8 cellular contexts compared by ENCODE assay signal in the genomic region with DNA sequence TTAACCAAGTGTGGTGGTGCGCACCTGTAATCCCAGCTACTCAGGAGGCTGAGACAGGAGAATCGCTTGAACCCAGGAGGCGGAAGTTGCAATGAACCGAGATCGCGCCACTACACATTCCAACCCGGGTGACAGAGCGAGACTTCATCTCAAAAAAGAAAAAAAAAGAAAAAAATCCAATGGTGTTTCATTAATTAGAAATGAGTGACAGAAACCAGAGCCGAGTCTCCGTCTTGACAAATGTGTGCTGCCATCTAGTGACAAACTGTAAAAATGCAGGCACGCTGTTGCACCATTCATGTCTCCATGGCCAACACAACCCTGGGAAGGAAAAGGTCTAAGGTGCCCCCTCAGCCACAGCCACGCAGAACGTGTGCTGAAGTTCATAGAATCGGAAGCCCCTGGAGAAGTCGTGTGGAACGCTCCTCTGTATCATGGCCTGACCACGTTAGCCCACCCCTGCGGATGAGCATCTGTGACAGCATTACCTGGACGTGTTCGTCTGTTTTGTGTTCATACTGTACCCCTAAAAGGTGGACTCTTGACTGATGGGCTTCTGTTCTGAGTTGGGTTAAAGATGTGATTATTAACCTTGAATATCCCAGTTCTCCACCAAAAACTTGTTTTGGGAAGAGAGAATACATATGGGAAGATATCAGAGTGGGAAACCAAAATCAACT.
DNase-seq lines count a peak whose midpoint lies in the region; ATAC-seq and TF ChIP-seq lines count a peak whose summit lies in the region.

No MANE protein-coding gene starts in this region.

- H3K27ac ChIP-seq in DND-41 (ENCODE audit: low read length): no peak overlapping the region

- H3K36me3 Mint-ChIP-seq in neural crest cell (ENCODE audit: low read depth): no peaks in the 10 kb centered on the region

- H3K4me3 ChIP-seq in DND-41 (ENCODE audit: low read depth in 1 of 2, low read length in 2 of 2) (no peak overlapping the region), fibroblast of mammary gland (ENCODE audit: control insufficient read depth, low read depth, low read length) (no peak overlapping the region)

- H4K20me1 ChIP-seq in DND-41 (ENCODE audit: insufficient read depth, low read length): no peaks in the 10 kb centered on the region

- peak; percentile 76 for DNase-seq in DND-41
- DNase-seq in OCI-M2 (lab: John Stamatoyannopoulos, UW; ENCODE audit: unreplicated experiment): peak; percentile 1
- peak; percentile 76 to 77 for DNase-seq in activated T-cell treated with anti-CD3 and anti-CD28 coated beads, Interleukin-2, amount 50 U/mL, for 48 hours
- DNase-seq in fibroblast of mammary gland (ENCODE audit: low read depth): peak; percentile 78
- DNase-seq in neural crest cell (ENCODE audit: low read depth, low spot score): peak; percentile 57
- peak; percentile 53 for DNase-seq in stromal cell of bone marrow (ENCODE audit: low read depth)
- DNase-seq in SKM-1 treated with dmso at 0.1 percent for 144 hours (lab: John Stamatoyannopoulos, UW; ENCODE audit: unreplicated experiment): no peak

- H3K27me3 Mint-ChIP-seq in neural crest cell (ENCODE audit: low read depth): no peaks in the 10 kb centered on the region

- no peaks in the 10 kb centered on the region for H3K9me3 ChIP-seq in DND-41 (ENCODE audit: insufficient read depth, low read length, severe bottlenecking)

- H3K9ac ChIP-seq in DND-41 (ENCODE audit: low read depth, low read length): no peak overlapping the region

- no peak overlapping the region for H3K27ac Mint-ChIP-seq in neural crest cell (ENCODE audit: unreplicated experiment)

- H3K27me3 ChIP-seq in DND-41 (ENCODE audit: insufficient read depth, low read length, poor library complexity): no peaks in the 10 kb centered on the region

- no peaks in the 10 kb centered on the region for H3K9me3 Mint-ChIP-seq in neural crest cell

- TF ChIP-seq CTCF in DND-41 (IDR thresholded peaks at IDR 0.05; ENCODE audit: borderline replicate concordance, extremely low read depth, low read length, poor library complexity, severe bottlenecking): peak; percentile 95
- TF ChIP-seq CTCF in fibroblast of mammary gland (conservative IDR thresholded peaks at IDR 0.05; ENCODE audit: control insufficient read depth, insufficient read depth, low read depth, low read length): peak; percentile 89
- peak; percentile 84 for TF ChIP-seq CTCF in neural crest cell (conservative IDR thresholded peaks at IDR 0.05)

- no peak overlapping the region for H3K4me3 Mint-ChIP-seq in neural crest cell

- no peaks in the 10 kb centered on the region for H3K79me2 ChIP-seq in DND-41 (ENCODE audit: insufficient read depth, low read length)

- no peak overlapping the region for H2AFZ ChIP-seq in DND-41 (ENCODE audit: low read depth, low read length)

- H3K4me2 ChIP-seq in DND-41 (ENCODE audit: insufficient read depth, low read length): no peak overlapping the region

- H3K4me1 Mint-ChIP-seq in neural crest cell: peaks cover 4% of the 10 kb centered on the region

- H3K4me1 ChIP-seq in DND-41 (ENCODE audit: insufficient read depth, low read length): peaks cover 13% of the 10 kb centered on the region

- peak; percentile 79 for ATAC-seq in DND-41 (ENCODE audit: insufficient read depth, low read depth)
- peak; percentile 55 for ATAC-seq in HG02938 (IDR thresholded peaks at IDR 0.05; ENCODE audit: unreplicated experiment)

- H3K36me3 ChIP-seq in DND-41 (ENCODE audit: insufficient read depth, low read length): no peaks in the 10 kb centered on the region
